Comparison of ENCODE assay signal across 1 cellular context in genomic region chr6:11762782-11763459, GRCh38.
TF ChIP-seq lines count a peak whose summit lies in the region.

No MANE protein-coding gene starts in this region.

TF ChIP-seq in IMR-90, 13 proteins besides CTCF, POLR2A, EP300 and RAD21:
- TF ChIP-seq MXI1 (IDR thresholded peaks at IDR 0.05; ENCODE audit: borderline replicate concordance, low read depth, low read length) (no peak), BHLHE40 (IDR thresholded peaks at IDR 0.05; ENCODE audit: low read depth, low read length) (no peak), MAFK (IDR thresholded peaks at IDR 0.05; ENCODE audit: low read depth, low read length) (no peak), NFE2L2 (IDR thresholded peaks at IDR 0.05; ENCODE audit: low read depth, low read length) (no peak), MAZ (IDR thresholded peaks at IDR 0.05; ENCODE audit: borderline replicate concordance, low read depth, low read length) (no peak), FOS (IDR thresholded peaks at IDR 0.05; ENCODE audit: low read depth, low read length) (no peak), SMC3 (IDR thresholded peaks at IDR 0.05; ENCODE audit: low read depth, low read length) (no peak), CHD1 (IDR thresholded peaks at IDR 0.05; ENCODE audit: low read depth, low read length) (no peak), RCOR1 (IDR thresholded peaks at IDR 0.05; ENCODE audit: insufficient replicate concordance, low read length) (no peak), USF2 (IDR thresholded peaks at IDR 0.05; ENCODE audit: low read depth, low read length) (no peak), CEBPB (IDR thresholded peaks at IDR 0.05; ENCODE audit: low read depth, low read length) (no peak), RFX5 (IDR thresholded peaks at IDR 0.05; ENCODE audit: low read depth, low read length) (no peak), ELK1 (IDR thresholded peaks at IDR 0.05; ENCODE audit: borderline replicate concordance, low read depth, low read length) (no peak)
